In genomic region chr20:41317536-41318270, GRCh38 we compare ENCODE assay signal across 8 cellular contexts. TPM values are rescaled to one million over a fixed set of nuclear protein-coding genes. Genes with fewer than 3 reads are reported as not detected.
A peak's percentile ranks its signal among the peaks of the same experiment; 100 is the strongest.
DNase-seq lines count a peak whose midpoint lies in the region; ATAC-seq and TF ChIP-seq lines count a peak whose summit lies in the region.

Gene ZHX3, minus strand, starts transcription at chr20:41317731. Its CDS starts 112,815 bp downstream, at chr20:41204916.

- no peaks in the 10 kb centered on the region for H3K9me3 ChIP-seq in Loucy (ENCODE audit: insufficient read depth, low read depth, low read length)
- no peaks in the 10 kb centered on the region for H3K9me3 ChIP-seq in RWPE2 (ENCODE audit: severe bottlenecking)

- peaks cover 13% of the 10 kb centered on the region for H4K20me1 ChIP-seq in Loucy (ENCODE audit: insufficient read depth, low read length, poor library complexity, severe bottlenecking)

- ATAC-seq in RWPE2 (ENCODE audit: low read depth): peak; percentile 90
- peak; percentile 96 to 100 (median 96) for ATAC-seq in natural killer cell

- TF ChIP-seq CTCF in Loucy (conservative IDR thresholded peaks at IDR 0.05; ENCODE audit: low read length) (no peak), RWPE2 (IDR thresholded peaks at IDR 0.05; ENCODE audit: poor library complexity, severe bottlenecking) (no peak), natural killer cell (IDR thresholded peaks at IDR 0.05) (no peak)

- H3K27ac Mint-ChIP-seq in natural killer cell: peak within 1 kb of the TSS; percentile 70 to 85

- H3K4me2 ChIP-seq in Loucy (ENCODE audit: low read depth, low read length, poor library complexity, severe bottlenecking): peak within 1 kb of the TSS; percentile 100

- H3K4me1 Mint-ChIP-seq in natural killer cell: peaks cover 13 to 19% of the 10 kb centered on the region in 2 donors

- H3K36me3 ChIP-seq in H7 (replicated peaks; ENCODE audit: control insufficient read depth, insufficient read depth, low read length) (no peaks in the 10 kb centered on the region), Loucy (ENCODE audit: insufficient read depth, low read length) (no peaks in the 10 kb centered on the region), RWPE2 (ENCODE audit: low read depth) (no peaks in the 10 kb centered on the region; the same call in 1 of the 2 replicates)

- H3K27ac ChIP-seq in RWPE2 (ENCODE audit: poor library complexity, severe bottlenecking): peak within 1 kb of the TSS; percentile 94

- peak within 1 kb of the TSS; percentile 87 for H3K4me3 Mint-ChIP-seq in natural killer cell

- peaks cover 42% of the 10 kb centered on the region for H3K4me1 ChIP-seq in Loucy (ENCODE audit: insufficient read depth, low read length, poor library complexity, severe bottlenecking)
- peaks cover 34% of the 10 kb centered on the region for H3K4me1 ChIP-seq in RWPE2 (ENCODE audit: insufficient read depth, poor library complexity, severe bottlenecking)

- H3K9me2 ChIP-seq in Loucy (replicated peaks; ENCODE audit: low read depth, low read length): no peaks in the 10 kb centered on the region

- peak within 1 kb of the TSS; percentile 78 for H3K9ac ChIP-seq in Loucy (ENCODE audit: low read depth, low read length, poor library complexity, severe bottlenecking)

- no peaks in the 10 kb centered on the region for H3K9me3 Mint-ChIP-seq in natural killer cell

- H3K4me3 ChIP-seq in H7 (ENCODE audit: insufficient read depth, low read depth, low read length) (peak within 1 kb of the TSS; percentile 80), Loucy (ENCODE audit: low read length, poor library complexity, severe bottlenecking) (peak within 1 kb of the TSS; percentile 95), RWPE2 (ENCODE audit: severe bottlenecking) (peak within 1 kb of the TSS; percentile 79)

- peaks cover 39% of the 10 kb centered on the region for H3K79me2 ChIP-seq in Loucy (ENCODE audit: insufficient read depth, low read length)

- H2AFZ ChIP-seq in Loucy (ENCODE audit: low read length): peak within 1 kb of the TSS; percentile 76

- H3K36me3 Mint-ChIP-seq in natural killer cell: no peaks in the 10 kb centered on the region

- H3K27me3 ChIP-seq in H7 (ENCODE audit: control insufficient read depth, insufficient read depth, low read length) (peaks cover 4% of the 10 kb centered on the region), Loucy (ENCODE audit: insufficient read depth, low read length, poor library complexity, severe bottlenecking) (no peaks in the 10 kb centered on the region), RWPE2 (ENCODE audit: insufficient read depth, poor library complexity, severe bottlenecking) (no peaks in the 10 kb centered on the region)

- peaks cover 0 to 3% of the 10 kb centered on the region in 2 donors for H3K27me3 Mint-ChIP-seq in natural killer cell (ENCODE audit: low read depth in 2 of 2)

- no peaks in the 10 kb centered on the region for H3F3A ChIP-seq in Loucy (ENCODE audit: low read depth)

- peak; percentile 98 for DNase-seq in EL
- DNase-seq in H7: peak; percentile 100
- DNase-seq in RWPE2 (ENCODE audit: low spot score): peak; percentile 100
- DNase-seq in activated T-helper 9 cell treated with anti-CD3 and anti-CD28 coated beads, Interleukin-2, amount 50 U/mL, for 16 hours (ENCODE audit: low read depth): peak; percentile 96
- DNase-seq in fibroblast of peridontal ligament (ENCODE audit: extremely low read depth): peak; percentile 91
- peak; percentile 97 for DNase-seq in natural killer cell
- DNase-seq in stimulated activated naive CD4-positive, alpha-beta T cell treated with Interleukin-2 at 50 U/mL for 16 hours (lab: John Stamatoyannopoulos, UW): peak; percentile 96

- intact Hi-C loops in natural killer cell (cut with micrococcal nuclease): loop anchor here (5.0 kb wide), 1 partner anchor 180 kb away; the partner anchor contains the start of gene PLCG1

RNA-seq across cellular contexts. Expression of gene ZHX3, which starts in this region (rescaled TPM):
- 2.5 and 5.1 TPM in 2 replicates for total RNA-seq in H7 (2014; rRNA removed; shearing (Covaris generic))
- total RNA-seq in natural killer cell: 10 to 100 TPM in 2 of 3 donors, 1 to 10 TPM in 1; 9.0 to 11.8 (median 10.3) TPM

Comparison
In these comparisons a context has a peak if more than half of its experiments do, and no peak if none do; other contexts are left out.
1. Peak in every context shown above with its lines: DNase-seq, ATAC-seq, H3K4me3 ChIP-seq and H3K27ac ChIP-seq.